ENCODE assay signal across 15 cellular contexts in the genomic region with DNA sequence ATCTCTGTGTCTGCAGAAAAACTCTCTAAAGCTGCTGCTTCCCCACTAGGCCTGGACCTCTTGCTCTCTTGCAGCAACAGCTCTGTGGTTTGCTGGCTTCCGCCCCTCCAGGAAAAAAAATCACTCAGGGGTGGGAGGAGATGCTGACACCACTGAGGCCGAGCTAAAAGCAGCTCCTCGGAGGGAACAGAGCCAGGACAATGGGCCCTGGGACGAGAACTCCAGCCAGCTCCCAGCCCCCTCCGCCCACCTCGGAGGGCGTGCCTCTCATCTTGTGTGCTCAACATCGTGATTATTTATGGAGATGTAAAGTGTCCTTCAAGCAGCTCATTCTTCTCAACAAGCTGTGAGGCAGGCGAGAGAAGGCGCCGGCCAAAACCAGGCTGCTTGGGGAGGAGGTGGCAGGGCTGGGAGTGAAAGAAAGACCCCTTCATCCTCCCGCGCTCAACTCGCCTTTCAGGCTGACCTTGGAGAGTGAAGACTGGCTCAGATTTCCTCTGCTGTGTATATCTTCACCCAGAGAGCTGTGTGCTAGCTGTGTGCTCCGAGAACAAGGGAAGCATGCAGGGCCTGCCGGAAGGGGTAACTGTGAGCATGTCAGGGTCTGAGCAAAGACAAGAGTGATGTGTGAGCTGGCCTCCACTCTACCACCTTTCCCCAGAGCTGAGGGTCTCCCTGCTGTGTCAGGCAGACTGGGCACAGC. TPM values are rescaled to one million over a fixed set of nuclear protein-coding genes. Genes with fewer than 3 reads are reported as not detected.
DNase-seq lines count a peak whose midpoint lies in the region; ATAC-seq, FAIRE-seq and TF ChIP-seq lines count a peak whose summit lies in the region.
"Had no signal": no experiment of that assay in that cellular context is flagged by ENCODE, and none has a peak within 500 bp of the region (broad histone marks: within the 10 kb centered on the region; RNA-seq: fewer than 3 reads in every experiment).

No MANE protein-coding gene starts in this region.

- H3K27me3 ChIP-seq in neural progenitor cell: no peaks in the 10 kb centered on the region
- no peaks in the 10 kb centered on the region for H3K27me3 ChIP-seq in WERI-Rb-1 (ENCODE audit: insufficient read depth, low read depth, severe bottlenecking)

- ATAC-seq in activated naive CD8-positive, alpha-beta T cell treated with anti-CD3 and anti-CD28 coated beads, Interleukin-2, amount 10 ng/mL, durations not matched to agents 7 days and 5 days (ENCODE audit: low read depth): peak; percentile 88
- ATAC-seq: A549, GM12878 had no signal

- no peaks in the 10 kb centered on the region for H4K20me1 ChIP-seq in neural progenitor cell (ENCODE audit: low read depth)

- FAIRE-seq in GM12891 (lab: Jason Lieb, UNC): no peak
- FAIRE-seq: A549, GM12878 had no signal

- POLR2A ChIA-PET in activated naive CD8-positive, alpha-beta T cell treated with anti-CD3 and anti-CD28 coated beads, Interleukin-2, amount 10 ng/mL, durations not matched to agents 7 days and 5 days (lab: Charles Lee): interaction anchor here (0.7 kb wide), 1 partner anchor 1937 kb away, joined by 4 read pairs; no protein-coding TSS in a partner anchor

- no peak overlapping the region for H3K27ac ChIP-seq in neural progenitor cell
- H3K27ac ChIP-seq in WERI-Rb-1: no peak overlapping the region
- H3K27ac ChIP-seq: A549, stomach had no signal

- no peaks in the 10 kb centered on the region for H3F3A ChIP-seq in neural progenitor cell (ENCODE audit: low read depth)

- H3K27ac Mint-ChIP-seq in activated naive CD8-positive, alpha-beta T cell treated with anti-CD3 and anti-CD28 coated beads, Interleukin-2, amount 10 ng/mL, durations not matched to agents 7 days and 5 days: peak overlapping the region; percentile 81
- H3K27ac Mint-ChIP-seq in neural progenitor cell: no peak overlapping the region

- peaks cover 7% of the 10 kb centered on the region for H3K4me1 ChIP-seq in neural progenitor cell
- H3K4me1 ChIP-seq: A549, stomach had no signal

- H3K9ac ChIP-seq in neural progenitor cell: no peak overlapping the region

- H3K9me3 Mint-ChIP-seq in activated naive CD8-positive, alpha-beta T cell treated with anti-CD3 and anti-CD28 coated beads, Interleukin-2, amount 10 ng/mL, durations not matched to agents 7 days and 5 days: peaks cover 2% of the 10 kb centered on the region
- H3K9me3 Mint-ChIP-seq in neural progenitor cell: no peaks in the 10 kb centered on the region

- no peaks in the 10 kb centered on the region for H3K27me3 Mint-ChIP-seq in activated naive CD8-positive, alpha-beta T cell treated with anti-CD3 and anti-CD28 coated beads, Interleukin-2, amount 10 ng/mL, durations not matched to agents 7 days and 5 days
- peaks cover 4% of the 10 kb centered on the region for H3K27me3 Mint-ChIP-seq in neural progenitor cell (ENCODE audit: insufficient read depth, low read depth)

- peak; percentile 45 for DNase-seq in NCI-H510A treated with DMSO at 0.1 percent for 48 hours (lab: John Stamatoyannopoulos, UW)
- no peak for DNase-seq in NCI-H510A (lab: John Stamatoyannopoulos, UW)
- peak; percentile 37 for DNase-seq in NCI-H187 treated with DMSO at 0.1 percent for 48 hours (lab: John Stamatoyannopoulos, UW)
- DNase-seq in activated naive CD8-positive, alpha-beta T cell treated with anti-CD3 and anti-CD28 coated beads, Interleukin-2, amount 10 ng/mL, durations not matched to agents 7 days and 5 days: peak; percentile 61
- DNase-seq in neural progenitor cell (ENCODE audit: low spot score): no peak
- no peak for DNase-seq in HuH-7 (ENCODE audit: low spot score)
- DNase-seq in WERI-Rb-1: no peak
- DNase-seq in GM12891 (ENCODE audit: insufficient read length, low spot score): no peak
- DNase-seq: DMS 273 treated with DMSO at 0.1 percent for 48 hours, OCI-M1, stomach, T1000 had no signal

- H2AFZ ChIP-seq in neural progenitor cell (replicated peaks): peak overlapping the region; percentile 40

- TF ChIP-seq CTCF in neural progenitor cell (IDR thresholded peaks at IDR 0.05) (no peak), WERI-Rb-1 (IDR thresholded peaks at IDR 0.05; ENCODE audit: low read depth, low read length) (no peak)

- H3K79me2 ChIP-seq in neural progenitor cell (ENCODE audit: low read depth): no peaks in the 10 kb centered on the region

- no peak for TF ChIP-seq POLR2A in GM12891 (IDR thresholded peaks at IDR 0.05; ENCODE audit: low read depth, low read length)

- no peaks in the 10 kb centered on the region for H3K36me3 Mint-ChIP-seq in activated naive CD8-positive, alpha-beta T cell treated with anti-CD3 and anti-CD28 coated beads, Interleukin-2, amount 10 ng/mL, durations not matched to agents 7 days and 5 days
- H3K36me3 Mint-ChIP-seq in neural progenitor cell: no peaks in the 10 kb centered on the region

- no peak overlapping the region for H3K4me3 ChIP-seq in neural progenitor cell
- H3K4me3 ChIP-seq in WERI-Rb-1 (ENCODE audit: low read depth, low read length): no peak overlapping the region
- H3K4me3 ChIP-seq: A549, GM12878, stomach had no signal

- H3K4me3 Mint-ChIP-seq in activated naive CD8-positive, alpha-beta T cell treated with anti-CD3 and anti-CD28 coated beads, Interleukin-2, amount 10 ng/mL, durations not matched to agents 7 days and 5 days: peak overlapping the region; percentile 72
- no peak overlapping the region for H3K4me3 Mint-ChIP-seq in neural progenitor cell

- H3K36me3 ChIP-seq in neural progenitor cell: no peaks in the 10 kb centered on the region
- H3K36me3 ChIP-seq in WERI-Rb-1: no peaks in the 10 kb centered on the region
- H3K36me3 ChIP-seq: stomach had no signal

- H3K4me2 ChIP-seq in neural progenitor cell: no peak overlapping the region
- H3K4me2 ChIP-seq: A549 had no signal

- peaks cover 20% of the 10 kb centered on the region for H3K4me1 Mint-ChIP-seq in activated naive CD8-positive, alpha-beta T cell treated with anti-CD3 and anti-CD28 coated beads, Interleukin-2, amount 10 ng/mL, durations not matched to agents 7 days and 5 days
- peaks cover 8% of the 10 kb centered on the region for H3K4me1 Mint-ChIP-seq in neural progenitor cell

- H3K9me3 ChIP-seq in neural progenitor cell (ENCODE audit: low read depth) (no peaks in the 10 kb centered on the region), WERI-Rb-1 (ENCODE audit: severe bottlenecking) (peaks cover 5% of the 10 kb centered on the region)
- H3K9me3 ChIP-seq: A549 had no signal

TF ChIP-seq in GM12891, 5 proteins besides CTCF, POLR2A, EP300 and RAD21:
- TF ChIP-seq POU2F2 (IDR thresholded peaks at IDR 0.05; ENCODE audit: low read depth, low read length): no peak
- TF ChIP-seq PAX5 (IDR thresholded peaks at IDR 0.05; ENCODE audit: insufficient read depth, low read length, severe bottlenecking): no peak
- TF ChIP-seq SPI1 (IDR thresholded peaks at IDR 0.05; ENCODE audit: low read depth, low read length): no peak
- TF ChIP-seq POLR2AphosphoS5 (IDR thresholded peaks at IDR 0.05; ENCODE audit: low read depth, low read length): no peak
- no peak for TF ChIP-seq TAF1 (IDR thresholded peaks at IDR 0.05; ENCODE audit: low read depth, low read length)

RNA-seq across cellular contexts. Expression of a gene that starts 53.6 kb away (rescaled TPM):
- not detected for total RNA-seq in activated naive CD8-positive, alpha-beta T cell treated with anti-CD3 and anti-CD28 coated beads, Interleukin-2, amount 10 ng/mL, durations not matched to agents 7 days and 5 days
- total RNA-seq in neural progenitor cell (ENCODE audit: low replicate concordance): 0.40 TPM in 1 of 2 replicates, not detected in the other
- not detected for polyA plus RNA-seq in GM12891 (2012; ENCODE audit: low read depth, missing spikeins)
- total RNA-seq: GM12878, osteoblast, stomach had no signal
- polyA plus RNA-seq: A549, GM12878 had no signal

Comparison
In these comparisons a context has a peak if more than half of its experiments do, and no peak if none do; other contexts are left out.
1. DNase-seq: peak in NCI-H510A treated with DMSO at 0.1 percent for 48 hours (single experiment), NCI-H187 treated with DMSO at 0.1 percent for 48 hours (single experiment) and activated naive CD8-positive, alpha-beta T cell treated with anti-CD3 and anti-CD28 coated beads, Interleukin-2, amount 10 ng/mL, durations not matched to agents 7 days and 5 days (single experiment); none in NCI-H510A (single experiment), neural progenitor cell (single experiment), HuH-7 (single experiment), WERI-Rb-1 (single experiment) and GM12891 (single experiment).